8 cellular contexts compared by ENCODE assay signal in the genomic region with DNA sequence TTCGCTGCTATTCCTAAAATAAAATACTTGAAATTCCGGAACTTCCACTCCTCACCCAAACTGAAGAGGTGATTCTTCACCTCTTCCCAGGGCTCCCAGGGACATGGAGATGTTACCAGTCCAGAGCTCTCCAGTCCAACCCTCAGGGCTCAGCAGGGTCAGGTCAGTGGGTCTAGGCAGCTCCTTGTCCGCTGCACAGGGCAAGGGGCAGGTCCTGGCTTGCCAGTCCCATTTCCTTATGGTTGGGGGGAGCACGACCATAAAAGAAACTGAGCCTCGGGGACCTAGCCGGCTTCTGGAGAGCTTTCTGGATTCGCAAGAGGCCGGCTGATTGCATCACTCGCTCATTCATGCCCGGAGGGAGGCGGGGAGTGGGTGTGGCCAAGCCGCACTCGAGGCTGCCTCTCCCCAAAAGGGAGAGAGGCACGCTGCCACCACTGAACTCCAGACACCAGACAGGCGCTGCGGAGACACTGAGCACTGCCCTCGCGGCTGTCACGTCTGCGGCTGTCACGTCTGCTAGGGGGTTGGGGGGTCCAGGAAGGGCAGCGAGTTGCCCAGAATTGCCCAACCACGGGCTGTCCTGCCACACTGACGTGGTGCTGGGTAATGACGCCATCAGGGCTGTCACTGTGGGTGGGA. TPM values are rescaled to one million over a fixed set of nuclear protein-coding genes. Genes with fewer than 3 reads are reported as not detected.
DNase-seq lines count a peak whose midpoint lies in the region; ATAC-seq and TF ChIP-seq lines count a peak whose summit lies in the region.

No MANE protein-coding gene starts in this region.

- H3K27me3 Mint-ChIP-seq in HFFc6 (ENCODE audit: insufficient read depth) = peaks cover 3% of the 10 kb centered on the region

- H3K9me3 Mint-ChIP-seq in HFFc6 = no peaks in the 10 kb centered on the region

- H3K4me3 Mint-ChIP-seq in HFFc6 = peak overlapping the region; percentile 76

- H3K36me3 Mint-ChIP-seq in HFFc6 (ENCODE audit: low read depth) = peaks cover 4% of the 10 kb centered on the region

- peak; percentile 64 for DNase-seq in DMS153 treated with DMSO at 0.1 percent for 48 hours (lab: John Stamatoyannopoulos, UW; ENCODE audit: unreplicated experiment)
- peak; percentile 88 for DNase-seq in HFFc6
- peak; percentile 84 for DNase-seq in NCI-H226
- peak; percentile 93 for DNase-seq in activated CD4-positive, alpha-beta T cell treated with anti-CD3 and anti-CD28 coated beads for 48 hours
- peak; percentile 90 for DNase-seq in cerebellum (ENCODE audit: low spot score)
- peak; percentile 94 to 95 for DNase-seq in left colon
- peak; percentile 85 to 90 for DNase-seq in stimulated activated CD4-positive, alpha-beta T cell treated with anti-CD3 and anti-CD28 coated beads, Interleukin-2, amount 100 ng/mL, for 24 hours

- no peak for TF ChIP-seq CTCF in HFFc6 (IDR thresholded peaks at IDR 0.05)

- peaks cover 36% of the 10 kb centered on the region for H3K4me1 Mint-ChIP-seq in HFFc6 (ENCODE audit: low read depth)

- ATAC-seq in left colon (peak; percentile 70), GM21526 (IDR thresholded peaks at IDR 0.05; ENCODE audit: low FRiP score, unreplicated experiment) (no peak)

- intact Hi-C loops in left colon (cut with DNase I, micrococcal nuclease) = no loop called here

- H3K27ac Mint-ChIP-seq in HFFc6 = peak overlapping the region; percentile 89

RNA-seq across cellular contexts. Expression of a gene that starts 15.8 kb away (rescaled TPM):
- 100 to 1,000 TPM; 112 to 133 (median 124) TPM for total RNA-seq in HFFc6 (2021; fragmentation: NEBNext Ultra II Directional; extraction: Animal tissue kit (Norgen Biotek cat#: 25700))
- total RNA-seq in cerebellum = 22.0 TPM
- total RNA-seq in left colon = 10 to 100 TPM in 1 of 2 donors, 1 to 10 TPM in 1; 3.6 to 11.2 TPM
